14 cellular contexts compared by ENCODE assay signal in genomic region chr4:47002593-47002992, GRCh38. TPM values are rescaled to one million over a fixed set of nuclear protein-coding genes. Genes with fewer than 3 reads are reported as not detected.
DNase-seq lines count a peak whose midpoint lies in the region; ATAC-seq, FAIRE-seq and TF ChIP-seq lines count a peak whose summit lies in the region.
"Had no signal": no experiment of that assay in that cellular context is flagged by ENCODE, and none has a peak within 500 bp of the region (broad histone marks: within the 10 kb centered on the region; RNA-seq: fewer than 3 reads in every experiment).

No MANE protein-coding gene starts in this region.

- no peak overlapping the region for H3K4me3 ChIP-seq in adrenal gland
- H3K4me3 ChIP-seq in small intestine (ENCODE audit: low read depth in 1 of 2, low read length in 2 of 2): no peak overlapping the region
- H3K4me3 ChIP-seq in kidney (ENCODE audit: low read length in 2 of 2): no peak overlapping the region
- H3K4me3 ChIP-seq: spleen had no signal

- FAIRE-seq in small intestine (lab: Jason Lieb, UNC): no peak
- FAIRE-seq in kidney (lab: Jason Lieb, UNC): no peak

- H3K9ac ChIP-seq in kidney (ENCODE audit: low read length in 2 of 2): no peak overlapping the region

- no peaks in the 10 kb centered on the region for H3K4me1 ChIP-seq in adrenal gland (replicated peaks in 1 of 2)
- H3K4me1 ChIP-seq in small intestine (ENCODE audit: control insufficient read depth in 2 of 2, insufficient read depth in 1 of 2, low read depth in 1 of 2, low read length in 1 of 2): no peaks in the 10 kb centered on the region
- no peaks in the 10 kb centered on the region for H3K4me1 ChIP-seq in kidney (ENCODE audit: control insufficient read depth in 1 of 2, insufficient read depth in 1 of 2, low read depth in 1 of 2, low read length in 2 of 2)
- H3K4me1 ChIP-seq: spleen had no signal

- H3K27ac ChIP-seq in VCaP: no peak overlapping the region
- H3K27ac ChIP-seq in adrenal gland: no peak overlapping the region
- no peak overlapping the region for H3K27ac ChIP-seq in small intestine (ENCODE audit: low read depth in 1 of 2, low read length in 1 of 2)
- no peak overlapping the region for H3K27ac ChIP-seq in kidney (ENCODE audit: low read depth in 2 of 2, low read length in 2 of 2)
- H3K27ac ChIP-seq: epithelial cell of prostate, spleen had no signal

- TF ChIP-seq POLR2A in adrenal gland (IDR thresholded peaks at IDR 0.05): no peak

- TF ChIP-seq CTCF in GM10248 (IDR thresholded peaks at IDR 0.05; ENCODE audit: control extremely low read depth, extremely low read depth, low read depth, missing control alignments) (peak; percentile 27), VCaP (conservative IDR thresholded peaks at IDR 0.05) (peak; percentile 68), adrenal gland (IDR thresholded peaks at IDR 0.05) (no peak), kidney (IDR thresholded peaks at IDR 0.05; ENCODE audit: borderline replicate concordance, extremely low read depth, insufficient read depth) (no peak)

- intact Hi-C loops in left colon (cut with DNase I, micrococcal nuclease) (no loop called here), adrenal gland (cut with DNase I) (no loop called here), kidney (cut with DNase I) (no loop called here)

- CTCF ChIA-PET in GM10248 (lab: Yijun Ruan, JAX): no interaction called here

- ATAC-seq in HG03175 (IDR thresholded peaks at IDR 0.05; ENCODE audit: unreplicated experiment) (peak; percentile 68), left colon (peak; percentile 36), GM18520 (IDR thresholded peaks at IDR 0.05; ENCODE audit: unreplicated experiment) (no peak)

- H3K9me3 ChIP-seq in adrenal gland (replicated peaks in 1 of 3): no peaks in the 10 kb centered on the region
- H3K9me3 ChIP-seq in small intestine (ENCODE audit: control insufficient read depth, low read depth): no peaks in the 10 kb centered on the region
- H3K9me3 ChIP-seq in kidney (ENCODE audit: control insufficient read depth in 1 of 2, low read length in 2 of 2): no peaks in the 10 kb centered on the region
- H3K9me3 ChIP-seq: spleen had no signal

- 56 to 78% (median 70%) methylated on average over 1 of the region's 1 CpG for WGBS in adrenal gland, 4 donors
- 19 to 51% (median 38%) methylated on average over 1 of the region's 1 CpG for WGBS in small intestine, 3 donors

- DNase-seq in GM10248 (ENCODE audit: extremely low spot score) (no peak), left colon (no peak), adrenal gland (no peak), small intestine (no peak), kidney (no peak)
- DNase-seq: activated effector memory CD4-positive, alpha-beta T cell treated with anti-CD3 and anti-CD28 coated beads, Interleukin-2, amount 50 U/mL, for 16 hours; mesendoderm; NCI-H2029 treated with DMSO at 0.1 percent for 48 hours; spleen had no signal

- H3K36me3 ChIP-seq in adrenal gland (replicated peaks in 1 of 2) (no peaks in the 10 kb centered on the region), small intestine (ENCODE audit: control insufficient read depth in 2 of 2, insufficient read depth in 2 of 2, low read length in 2 of 2) (no peaks in the 10 kb centered on the region), kidney (ENCODE audit: control insufficient read depth in 1 of 2, insufficient read depth in 2 of 2, low read length in 2 of 2) (no peaks in the 10 kb centered on the region)
- H3K36me3 ChIP-seq: spleen had no signal

- H3K27me3 ChIP-seq in adrenal gland (no peaks in the 10 kb centered on the region), small intestine (ENCODE audit: control insufficient read depth in 2 of 2, insufficient read depth in 2 of 2, low read length in 2 of 2) (no peaks in the 10 kb centered on the region)

- POLR2A ChIA-PET in GM10248 (lab: Yijun Ruan, JAX): no interaction called here

RNA-seq across cellular contexts. Expression of gene GABRA4, which starts 9.2 kb away (rescaled TPM):
- under 1 TPM; 0.14 to 0.24 TPM for total RNA-seq in left colon
- total RNA-seq in adrenal gland: under 1 TPM in 1 of 8 donors, not detected in 7; 0.14 TPM
- polyA plus RNA-seq in adrenal gland: under 1 TPM in 1 of 3 donors, not detected in 2; under 0.01 TPM
- polyA plus RNA-seq in small intestine: 1 to 10 TPM in 1 of 3 donors, under 1 TPM in 2; 0.22 to 2.7 (median 0.54) TPM
- 0.19 TPM for total RNA-seq in kidney
- 0.17 TPM for polyA plus RNA-seq in kidney (ENCODE audit: insufficient read depth, low read depth, low replicate concordance)
- total RNA-seq: T-helper 2 cell treated with Interferon-gamma antibody and Interleukin-4, amounts not matched to agents 100 ng/mL and 5 ng/mL, for 36 hours had no signal

RNA-seq across cellular contexts. Expression of gene GABRB1, which starts 28.8 kb away (rescaled TPM):
- total RNA-seq in left colon (under 1 TPM; 0.36 to 0.37 TPM), adrenal gland (under 1 TPM in 2 of 8 donors, not detected in 6; 0.67 to 0.69 TPM), kidney (0.79 TPM)
- polyA plus RNA-seq in adrenal gland (under 1 TPM in 1 of 3 donors, not detected in 2; 0.29 TPM), small intestine (under 1 TPM in 1 of 3 donors, not detected in 2; 0.78 TPM), kidney (ENCODE audit: insufficient read depth, low read depth, low replicate concordance) (0.82 TPM)
- total RNA-seq: spleen; T-helper 2 cell treated with Interferon-gamma antibody and Interleukin-4, amounts not matched to agents 100 ng/mL and 5 ng/mL, for 36 hours had no signal
- polyA plus RNA-seq: spleen had no signal

Comparison
In these comparisons a context has a peak if more than half of its experiments do, and no peak if none do; other contexts are left out.
1. CTCF ChIP-seq: peak in GM10248 (single experiment) and VCaP (single experiment); none in adrenal gland (0 of 6) and kidney (single experiment).